ENCODE assay signal across 1 cellular context in the genomic region with DNA sequence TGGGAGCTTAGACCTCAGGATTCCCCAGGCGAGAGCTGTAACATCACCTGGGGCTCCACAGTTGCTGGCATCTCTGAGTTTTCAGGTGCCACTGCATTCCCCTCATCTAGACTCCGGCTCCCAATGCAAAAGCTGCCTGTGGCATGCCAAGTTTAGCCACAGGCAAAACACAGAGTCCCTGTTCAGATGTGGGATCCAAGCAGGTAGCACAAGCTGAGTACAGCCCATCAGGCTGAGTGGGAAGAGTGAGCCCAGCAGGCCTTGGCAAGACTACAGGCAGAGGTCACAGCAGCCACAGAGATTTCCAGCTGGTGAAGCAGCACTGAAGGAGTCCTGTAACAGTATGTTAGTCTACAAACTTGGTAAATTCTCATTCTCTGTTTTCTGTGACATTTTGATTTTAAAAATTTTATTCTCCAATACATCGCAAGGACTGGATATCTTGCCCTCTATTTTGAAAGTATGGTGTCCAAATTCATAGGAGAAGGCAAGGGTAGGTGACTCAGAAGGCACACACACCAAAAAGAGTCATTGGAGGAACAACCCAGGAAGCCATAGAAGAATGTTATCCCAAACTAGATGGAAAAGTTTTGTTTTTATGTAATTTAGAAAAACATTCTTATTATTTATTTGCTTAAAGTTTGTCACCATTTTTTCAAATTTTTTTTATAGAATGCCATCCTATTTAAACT.
TF ChIP-seq lines count a peak whose summit lies in the region.

No MANE protein-coding gene starts in this region.

TF ChIP-seq in GM23338, 12 proteins besides CTCF, POLR2A, EP300 and RAD21 (continued from another document):
- TF ChIP-seq, protein P1, sequence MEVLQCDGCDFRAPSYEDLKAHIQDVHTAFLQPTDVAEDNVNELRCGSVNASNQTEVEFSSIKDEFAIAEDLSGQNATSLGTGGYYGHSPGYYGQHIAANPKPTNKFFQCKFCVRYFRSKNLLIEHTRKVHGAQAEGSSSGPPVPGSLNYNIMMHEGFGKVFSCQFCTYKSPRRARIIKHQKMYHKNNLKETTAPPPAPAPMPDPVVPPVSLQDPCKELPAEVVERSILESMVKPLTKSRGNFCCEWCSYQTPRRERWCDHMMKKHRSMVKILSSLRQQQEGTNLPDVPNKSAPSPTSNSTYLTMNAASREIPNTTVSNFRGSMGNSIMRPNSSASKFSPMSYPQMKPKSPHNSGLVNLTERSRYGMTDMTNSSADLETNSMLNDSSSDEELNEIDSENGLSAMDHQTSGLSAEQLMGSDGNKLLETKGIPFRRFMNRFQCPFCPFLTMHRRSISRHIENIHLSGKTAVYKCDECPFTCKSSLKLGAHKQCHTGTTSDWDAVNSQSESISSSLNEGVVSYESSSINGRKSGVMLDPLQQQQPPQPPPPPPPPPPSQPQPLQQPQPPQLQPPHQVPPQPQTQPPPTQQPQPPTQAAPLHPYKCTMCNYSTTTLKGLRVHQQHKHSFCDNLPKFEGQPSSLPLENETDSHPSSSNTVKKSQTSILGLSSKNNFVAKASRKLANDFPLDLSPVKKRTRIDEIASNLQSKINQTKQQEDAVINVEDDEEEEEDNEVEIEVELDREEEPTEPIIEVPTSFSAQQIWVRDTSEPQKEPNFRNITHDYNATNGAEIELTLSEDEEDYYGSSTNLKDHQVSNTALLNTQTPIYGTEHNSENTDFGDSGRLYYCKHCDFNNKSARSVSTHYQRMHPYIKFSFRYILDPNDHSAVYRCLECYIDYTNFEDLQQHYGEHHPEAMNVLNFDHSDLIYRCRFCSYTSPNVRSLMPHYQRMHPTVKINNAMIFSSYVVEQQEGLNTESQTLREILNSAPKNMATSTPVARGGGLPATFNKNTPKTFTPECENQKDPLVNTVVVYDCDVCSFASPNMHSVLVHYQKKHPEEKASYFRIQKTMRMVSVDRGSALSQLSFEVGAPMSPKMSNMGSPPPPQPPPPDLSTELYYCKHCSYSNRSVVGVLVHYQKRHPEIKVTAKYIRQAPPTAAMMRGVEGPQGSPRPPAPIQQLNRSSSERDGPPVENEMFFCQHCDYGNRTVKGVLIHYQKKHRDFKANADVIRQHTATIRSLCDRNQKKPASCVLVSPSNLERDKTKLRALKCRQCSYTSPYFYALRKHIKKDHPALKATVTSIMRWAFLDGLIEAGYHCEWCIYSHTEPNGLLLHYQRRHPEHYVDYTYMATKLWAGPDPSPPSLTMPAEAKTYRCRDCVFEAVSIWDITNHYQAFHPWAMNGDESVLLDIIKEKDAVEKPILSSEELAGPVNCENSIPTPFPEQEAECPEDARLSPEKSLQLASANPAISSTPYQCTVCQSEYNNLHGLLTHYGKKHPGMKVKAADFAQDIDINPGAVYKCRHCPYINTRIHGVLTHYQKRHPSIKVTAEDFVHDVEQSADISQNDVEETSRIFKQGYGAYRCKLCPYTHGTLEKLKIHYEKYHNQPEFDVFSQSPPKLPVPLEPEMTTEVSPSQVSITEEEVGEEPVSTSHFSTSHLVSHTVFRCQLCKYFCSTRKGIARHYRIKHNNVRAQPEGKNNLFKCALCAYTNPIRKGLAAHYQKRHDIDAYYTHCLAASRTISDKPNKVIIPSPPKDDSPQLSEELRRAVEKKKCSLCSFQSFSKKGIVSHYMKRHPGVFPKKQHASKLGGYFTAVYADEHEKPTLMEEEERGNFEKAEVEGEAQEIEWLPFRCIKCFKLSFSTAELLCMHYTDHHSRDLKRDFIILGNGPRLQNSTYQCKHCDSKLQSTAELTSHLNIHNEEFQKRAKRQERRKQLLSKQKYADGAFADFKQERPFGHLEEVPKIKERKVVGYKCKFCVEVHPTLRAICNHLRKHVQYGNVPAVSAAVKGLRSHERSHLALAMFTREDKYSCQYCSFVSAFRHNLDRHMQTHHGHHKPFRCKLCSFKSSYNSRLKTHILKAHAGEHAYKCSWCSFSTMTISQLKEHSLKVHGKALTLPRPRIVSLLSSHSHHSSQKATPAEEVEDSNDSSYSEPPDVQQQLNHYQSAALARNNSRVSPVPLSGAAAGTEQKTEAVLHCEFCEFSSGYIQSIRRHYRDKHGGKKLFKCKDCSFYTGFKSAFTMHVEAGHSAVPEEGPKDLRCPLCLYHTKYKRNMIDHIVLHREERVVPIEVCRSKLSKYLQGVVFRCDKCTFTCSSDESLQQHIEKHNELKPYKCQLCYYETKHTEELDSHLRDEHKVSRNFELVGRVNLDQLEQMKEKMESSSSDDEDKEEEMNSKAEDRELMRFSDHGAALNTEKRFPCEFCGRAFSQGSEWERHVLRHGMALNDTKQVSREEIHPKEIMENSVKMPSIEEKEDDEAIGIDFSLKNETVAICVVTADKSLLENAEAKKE (CRISPR knock-in tag; IDR thresholded peaks at IDR 0.05) = no peak
- TF ChIP-seq ZNF114 (CRISPR knock-in tag; IDR thresholded peaks at IDR 0.05) = no peak
- TF ChIP-seq STAT1 (IDR thresholded peaks at IDR 0.05; ENCODE audit: unreplicated experiment) = no peak
- TF ChIP-seq CREB1 (CRISPR knock-in tag; IDR thresholded peaks at IDR 0.05; ENCODE audit: low read depth) = no peak
- TF ChIP-seq NANOG (IDR thresholded peaks at IDR 0.05; ENCODE audit: borderline replicate concordance) = no peak
- no peak for TF ChIP-seq EZH2 (IDR thresholded peaks at IDR 0.05; ENCODE audit: low read depth, unreplicated experiment)
- TF ChIP-seq, protein P2, sequence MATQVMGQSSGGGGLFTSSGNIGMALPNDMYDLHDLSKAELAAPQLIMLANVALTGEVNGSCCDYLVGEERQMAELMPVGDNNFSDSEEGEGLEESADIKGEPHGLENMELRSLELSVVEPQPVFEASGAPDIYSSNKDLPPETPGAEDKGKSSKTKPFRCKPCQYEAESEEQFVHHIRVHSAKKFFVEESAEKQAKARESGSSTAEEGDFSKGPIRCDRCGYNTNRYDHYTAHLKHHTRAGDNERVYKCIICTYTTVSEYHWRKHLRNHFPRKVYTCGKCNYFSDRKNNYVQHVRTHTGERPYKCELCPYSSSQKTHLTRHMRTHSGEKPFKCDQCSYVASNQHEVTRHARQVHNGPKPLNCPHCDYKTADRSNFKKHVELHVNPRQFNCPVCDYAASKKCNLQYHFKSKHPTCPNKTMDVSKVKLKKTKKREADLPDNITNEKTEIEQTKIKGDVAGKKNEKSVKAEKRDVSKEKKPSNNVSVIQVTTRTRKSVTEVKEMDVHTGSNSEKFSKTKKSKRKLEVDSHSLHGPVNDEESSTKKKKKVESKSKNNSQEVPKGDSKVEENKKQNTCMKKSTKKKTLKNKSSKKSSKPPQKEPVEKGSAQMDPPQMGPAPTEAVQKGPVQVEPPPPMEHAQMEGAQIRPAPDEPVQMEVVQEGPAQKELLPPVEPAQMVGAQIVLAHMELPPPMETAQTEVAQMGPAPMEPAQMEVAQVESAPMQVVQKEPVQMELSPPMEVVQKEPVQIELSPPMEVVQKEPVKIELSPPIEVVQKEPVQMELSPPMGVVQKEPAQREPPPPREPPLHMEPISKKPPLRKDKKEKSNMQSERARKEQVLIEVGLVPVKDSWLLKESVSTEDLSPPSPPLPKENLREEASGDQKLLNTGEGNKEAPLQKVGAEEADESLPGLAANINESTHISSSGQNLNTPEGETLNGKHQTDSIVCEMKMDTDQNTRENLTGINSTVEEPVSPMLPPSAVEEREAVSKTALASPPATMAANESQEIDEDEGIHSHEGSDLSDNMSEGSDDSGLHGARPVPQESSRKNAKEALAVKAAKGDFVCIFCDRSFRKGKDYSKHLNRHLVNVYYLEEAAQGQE (IDR thresholded peaks at IDR 0.05; ENCODE audit: unreplicated experiment) = no peak
- no peak for TF ChIP-seq EZH2phosphoT487 (IDR thresholded peaks at IDR 0.05; ENCODE audit: unreplicated experiment)
- no peak for TF ChIP-seq ZNF331 (CRISPR knock-in tag; IDR thresholded peaks at IDR 0.05; ENCODE audit: low read depth)
